In genomic region chr2:171574149-171574795, GRCh38 we compare ENCODE assay signal across 8 cellular contexts. TPM values are rescaled to one million over a fixed set of nuclear protein-coding genes. Genes with fewer than 3 reads are reported as not detected.
DNase-seq lines count a peak whose midpoint lies in the region; ATAC-seq and TF ChIP-seq lines count a peak whose summit lies in the region.

No MANE protein-coding gene starts in this region.

- no peak overlapping the region for H3K9ac ChIP-seq in colonic mucosa (ENCODE audit: low read depth in 2 of 2, low read length in 2 of 2)

- H3K79me2 ChIP-seq in ACC112 (ENCODE audit: control insufficient read depth, insufficient read depth, low read length, unreplicated experiment): no peaks in the 10 kb centered on the region

- H3K9me3 ChIP-seq in colonic mucosa: no peaks in the 10 kb centered on the region

- H3K27me3 ChIP-seq in ACC112 (ENCODE audit: insufficient read depth, low read length) (no peaks in the 10 kb centered on the region), colonic mucosa (no peaks in the 10 kb centered on the region)

- H3K36me3 ChIP-seq in ACC112 (ENCODE audit: insufficient read depth, low read length): no peaks in the 10 kb centered on the region
- H3K36me3 ChIP-seq in colonic mucosa: no peaks in the 10 kb centered on the region

- intact Hi-C loops in colonic mucosa (cut with DNase I): loop anchor here (10.0 kb wide), 1 partner anchor 531 kb away; the partner anchor contains the start of gene DLX2
- intact Hi-C loops in lower leg skin (cut with DNase I; ENCODE audit: low total_unique reads): no loop called here

- peak; percentile 68 for DNase-seq in NCI-H345 (lab: John Stamatoyannopoulos, UW)
- DNase-seq in activated CD4-positive, alpha-beta T cell treated with anti-CD3 and anti-CD28 coated beads for 48 hours: peak; percentile 88
- DNase-seq in colonic mucosa: peak; percentile 77
- DNase-seq in lower leg skin (ENCODE audit: low spot score in 2 of 2): peak; percentile 59 to 95
- peak; percentile 58 to 69 (median 64) for DNase-seq in stimulated activated CD4-positive, alpha-beta T cell treated with anti-CD3 and anti-CD28 coated beads, TNF-alpha, amount 100 ng/mL, for 4 hours (ENCODE audit: low read depth in 3 of 3)

- H3K4me1 ChIP-seq in ACC112 (ENCODE audit: control insufficient read depth, insufficient read depth, low read length, unreplicated experiment): no peaks in the 10 kb centered on the region
- no peaks in the 10 kb centered on the region for H3K4me1 ChIP-seq in colonic mucosa

- WGBS in lower leg skin, 2 donors: 22 to 25% methylated on average over 21 of the region's 21 CpGs

- H2AFZ ChIP-seq in ACC112 (ENCODE audit: low read length, unreplicated experiment): peak overlapping the region; percentile 88

- TF ChIP-seq POLR2A in lower leg skin (IDR thresholded peaks at IDR 0.05): no peak

- TF ChIP-seq CTCF in colonic mucosa (IDR thresholded peaks at IDR 0.05): peak; percentile 96
- peak in 1 of 3 donors; percentile 72 for TF ChIP-seq CTCF in lower leg skin (IDR thresholded peaks at IDR 0.05)

- H3K4me3 ChIP-seq in ACC112 (ENCODE audit: low read depth, low read length) (no peak overlapping the region), colonic mucosa (no peak overlapping the region), lower leg skin (ENCODE audit: low read depth, poor library complexity, severe bottlenecking) (no peak overlapping the region)

- ATAC-seq in GM18517 (IDR thresholded peaks at IDR 0.05; ENCODE audit: unreplicated experiment) (peak; percentile 80), HG03095 (IDR thresholded peaks at IDR 0.05; ENCODE audit: unreplicated experiment) (peak; percentile 85)

- no peak overlapping the region for H3K27ac ChIP-seq in ACC112 (ENCODE audit: low read depth, low read length)
- H3K27ac ChIP-seq in colonic mucosa: no peak overlapping the region

RNA-seq across cellular contexts. Expression of gene CYBRD1, which starts 52.0 kb away (rescaled TPM):
- total RNA-seq in colonic mucosa (10 to 100 TPM; 12.4 to 35.6 TPM), lower leg skin (100 to 1,000 TPM; 158 to 241 (median 194) TPM)

Comparison
In these comparisons a context has a peak if more than half of its experiments do, and no peak if none do; other contexts are left out.
1. RNA of gene CYBRD1, which starts 52.0 kb away (total RNA-seq): 158 to 241 TPM in lower leg skin; 12.4 to 35.6 TPM in colonic mucosa; every median in the first group is over 4 times any median in the second.
2. Peak in every context shown above with its lines, with median percentiles within 50 percentile points of each other: DNase-seq.